ENCODE assay signal across 14 cellular contexts in the genomic region with DNA sequence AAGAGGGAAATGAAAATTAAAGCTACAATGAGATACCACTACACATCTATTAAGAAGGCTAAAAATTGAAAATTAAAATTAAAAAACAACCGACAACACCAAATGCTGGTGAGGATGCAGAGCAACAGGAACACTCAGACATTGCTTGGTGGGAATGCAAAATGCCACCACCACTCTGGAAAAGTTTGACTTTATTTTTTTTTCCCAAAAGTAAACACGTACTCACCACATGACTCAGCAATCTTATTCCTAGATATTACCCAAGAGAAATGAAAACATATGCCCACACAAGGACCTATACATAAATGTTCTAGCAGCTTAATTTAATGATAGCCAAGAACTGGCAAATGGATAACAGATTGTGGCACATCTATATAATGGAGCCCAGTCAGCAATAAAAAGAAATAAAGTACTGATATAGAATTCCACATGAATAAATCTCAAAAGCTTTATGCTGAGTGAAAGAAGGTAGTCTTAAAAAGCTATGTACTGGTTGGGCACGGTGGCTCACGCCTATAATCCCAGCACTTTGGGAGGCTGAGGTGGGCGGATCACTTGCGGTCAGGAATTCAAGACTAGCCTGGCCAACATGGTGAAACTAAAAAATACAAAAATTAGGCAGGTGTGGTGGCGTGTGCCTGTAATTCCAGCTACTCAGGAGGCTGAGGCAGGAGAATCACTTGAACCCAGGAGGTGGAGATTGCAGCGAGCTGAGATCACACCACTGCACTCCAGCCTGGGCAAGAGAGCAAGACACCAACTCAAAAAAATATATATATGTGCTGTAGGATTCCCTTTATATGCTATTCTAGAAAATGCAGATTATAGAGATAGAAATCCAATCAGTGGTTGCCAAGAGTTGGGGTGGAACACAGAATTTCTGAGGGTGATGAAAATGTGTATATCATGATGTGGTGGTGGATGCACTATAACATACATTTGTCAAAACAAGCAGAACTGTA. TPM values are rescaled to one million over a fixed set of nuclear protein-coding genes. Genes with fewer than 3 reads are reported as not detected.
DNase-seq lines count a peak whose midpoint lies in the region; ATAC-seq, FAIRE-seq and TF ChIP-seq lines count a peak whose summit lies in the region.
"Had no signal": no experiment of that assay in that cellular context is flagged by ENCODE, and none has a peak within 500 bp of the region (broad histone marks: within the 10 kb centered on the region; RNA-seq: fewer than 3 reads in every experiment).

No MANE protein-coding gene starts in this region.

- in situ Hi-C loops in HepG2 (cut with HindIII; ENCODE audit: extremely low pct_ligation_motif_present, low pct_unique_long_range_greater_than_20kb), result no loop called here

- no peak for TF ChIP-seq CTCF in HepG2 (CRISPR knock-in tag; IDR thresholded peaks at IDR 0.05)
- no peak for TF ChIP-seq CTCF in right lobe of liver (IDR thresholded peaks at IDR 0.05)
- no peak for TF ChIP-seq CTCF in hepatocyte (IDR thresholded peaks at IDR 0.05; ENCODE audit: poor library complexity)

- peak in 1 of 2 experiments; percentile 88; a peak in 2 of 4 replicates for TF ChIP-seq EP300 in HepG2 (IDR thresholded peaks at IDR 0.05; ENCODE audit: low read depth in 2 of 2, low read length in 2 of 2)
- TF ChIP-seq EP300 in HepG2 (CRISPR knock-in tag; IDR thresholded peaks at IDR 0.05; ENCODE audit: borderline replicate concordance), result no peak

- H4K20me1 ChIP-seq in HepG2 (ENCODE audit: insufficient read depth, low read length) (no peaks in the 10 kb centered on the region), hepatocyte (ENCODE audit: insufficient read depth, poor library complexity, severe bottlenecking) (no peaks in the 10 kb centered on the region)

- DNase-seq in HepG2 (ENCODE audit: low spot score) (peak; percentile 73), right lobe of liver (no peak), adipocyte (ENCODE audit: low read depth) (peak; percentile 82), hepatocyte (ENCODE audit: low spot score) (peak; percentile 3), NCI-H1694 treated with DMSO at 0.1 percent for 48 hours (lab: John Stamatoyannopoulos, UW) (no peak), NCI-H82 (lab: John Stamatoyannopoulos, UW) (no peak), ureter (ENCODE audit: low spot score) (no peak), NCI-H2227 (lab: John Stamatoyannopoulos, UW; ENCODE audit: unreplicated experiment) (no peak)
- DNase-seq: activated CD8-positive, alpha-beta memory T cell treated with anti-CD3 and anti-CD28 coated beads for 24 hours; anterior cingulate cortex; lower lobe of right lung; NCI-H524 treated with DMSO at 0.1 percent for 48 hours had no signal

- H3K27me3 ChIP-seq in HepG2 (ENCODE audit: control insufficient read depth in 1 of 2, insufficient read depth in 2 of 2, low read length in 2 of 2) (no peaks in the 10 kb centered on the region), right lobe of liver (no peaks in the 10 kb centered on the region), adipocyte (replicated peaks; ENCODE audit: control insufficient read depth, insufficient read depth, low read length) (peaks cover 7% of the 10 kb centered on the region), hepatocyte (no peaks in the 10 kb centered on the region)

- H3K79me2 ChIP-seq in HepG2 (ENCODE audit: insufficient read depth, low read length) (peaks cover 17% of the 10 kb centered on the region), hepatocyte (no peaks in the 10 kb centered on the region)

- H3K4me3 ChIP-seq in HepG2 (replicated peaks in 1 of 3; ENCODE audit: insufficient read depth in 1 of 3, low read depth in 2 of 3, low read length in 3 of 3) (peak overlapping the region in 1 of 3 experiments; percentile 0; a peak in 1 of 6 replicates), right lobe of liver (no peak overlapping the region), adipocyte (ENCODE audit: low read length) (no peak overlapping the region), hepatocyte (no peak overlapping the region)
- H3K4me3 ChIP-seq: lower lobe of right lung, skin epidermis had no signal

- H3K36me3 ChIP-seq in HepG2 (replicated peaks in 1 of 2; ENCODE audit: control insufficient read depth in 1 of 2, insufficient read depth in 2 of 2, low read length in 2 of 2) (no peaks in the 10 kb centered on the region), right lobe of liver (no peaks in the 10 kb centered on the region), adipocyte (ENCODE audit: control insufficient read depth, insufficient read depth, low read length, severe bottlenecking) (no peaks in the 10 kb centered on the region), hepatocyte (replicated peaks; ENCODE audit: insufficient read depth, low read depth) (no peaks in the 10 kb centered on the region)
- H3K36me3 ChIP-seq: lower lobe of right lung had no signal

- H3K4me1 ChIP-seq in HepG2 (ENCODE audit: insufficient read depth, low read length) (peaks cover 96% of the 10 kb centered on the region), right lobe of liver (peaks cover 0 to 72% (median 30%) of the 10 kb centered on the region in 4 donors), adipocyte (ENCODE audit: control insufficient read depth, insufficient read depth, low read length) (peaks cover 48% of the 10 kb centered on the region), hepatocyte (ENCODE audit: insufficient read depth) (peaks cover 29% of the 10 kb centered on the region)

- H3K9me3 ChIP-seq in HepG2 (ENCODE audit: low read length), result 0 out of 2 replicates have a peak, but pooled peaks cover 5% of the 10 kb centered on the region
- no peaks in the 10 kb centered on the region for H3K9me3 ChIP-seq in right lobe of liver
- no peaks in the 10 kb centered on the region for H3K9me3 ChIP-seq in adipocyte (ENCODE audit: control insufficient read depth, low read length)
- H3K9me3 ChIP-seq in hepatocyte (ENCODE audit: low read depth), result peaks cover 6% of the 10 kb centered on the region
- H3K9me3 ChIP-seq: lower lobe of right lung had no signal

- 70% methylated on average over 8 of the region's 8 CpGs for WGBS in HepG2 (ENCODE audit: low lambda C conversion rate)
- WGBS in right lobe of liver (ENCODE audit: insufficient coverage, low coverage, low lambda C conversion rate, missing lambda C conversion rate), result 76% methylated on average over 8 of the region's 8 CpGs
- WGBS in hepatocyte (ENCODE audit: low lambda C conversion rate, missing lambda C conversion rate), result 86% methylated on average over 8 of the region's 8 CpGs

- no TSS peak for BruUV-seq in HepG2 (replicated peaks; lab: Mats Ljungman, UMichigan)

- peak overlapping the region; percentile 83 for H3K4me2 ChIP-seq in HepG2 (ENCODE audit: low read depth, low read length)
- H3K4me2 ChIP-seq in hepatocyte, result no peak overlapping the region

- CTCF ChIA-PET in HepG2 (lab: Yijun Ruan, JAX; ENCODE audit: low intra/inter-chr PET ratio, low total read pairs), result no interaction called here

- H3K9me2 ChIP-seq in hepatocyte (replicated peaks; ENCODE audit: insufficient read depth), result no peaks in the 10 kb centered on the region

- peak overlapping the region; percentile 96 for H3K27ac ChIP-seq in HepG2 (ENCODE audit: extremely low read length, insufficient read depth, low read length)
- H3K27ac ChIP-seq in right lobe of liver, result peak overlapping the region in 1 of 3 donors; percentile 93
- no peak overlapping the region for H3K27ac ChIP-seq in hepatocyte
- H3K27ac ChIP-seq: lower lobe of right lung had no signal

- ATAC-seq in HepG2 (no peak), right lobe of liver (no peak)
- ATAC-seq: lower lobe of right lung had no signal

- FAIRE-seq in HepG2 (lab: Jason Lieb, UNC), result peak; percentile 40

- POLR2A ChIA-PET in HepG2 (lab: Yijun Ruan, JAX), result interaction anchor here (0.8 to 8.1 kb wide), 8 partner anchors 12 to 113 kb away, joined by 3 to 229 read pairs (median 6); a partner anchor contains a TSS

- TF ChIP-seq RAD21 in HepG2 (CRISPR knock-in tag; IDR thresholded peaks at IDR 0.05), result no peak

- intact Hi-C loops in HepG2 (cut with micrococcal nuclease; ENCODE audit: unreplicated experiment), result no loop called here
- intact Hi-C loops in right lobe of liver (cut with DNase I), result no loop called here

- H2AFZ ChIP-seq in HepG2 (ENCODE audit: low read length) (no peak overlapping the region), hepatocyte (no peak overlapping the region)

- TF ChIP-seq POLR2A in HepG2 (IDR thresholded peaks at IDR 0.05; ENCODE audit: insufficient read depth in 1 of 2, low read depth in 2 of 2, low read length in 2 of 2) (no peak), right lobe of liver (IDR thresholded peaks at IDR 0.05) (no peak)

- peak overlapping the region; percentile 60 for H3K9ac ChIP-seq in HepG2 (ENCODE audit: insufficient read depth, low read depth, low read length)
- H3K9ac ChIP-seq in adipocyte (ENCODE audit: low read length), result no peak overlapping the region

RNA-seq across cellular contexts. Expression of a gene that starts 4.2 kb away (rescaled TPM):
- total RNA-seq in HepG2 (2016; rRNA removed; fragmentation: Illumina TruSeq; extraction: Trizol) (52.1 and 134 TPM in 2 replicates), right lobe of liver (100 to 1,000 TPM; 224 to 447 (median 319) TPM), hepatocyte (42.6 and 62.3 TPM in 2 replicates), ureter (not detected)
- total RNA-seq in HepG2 (2016; cell fraction: cytosol; rRNA removed; fragmentation: Illumina TruSeq; extraction: Trizol; ENCODE audit: low read depth), result 19.2 and 23.2 TPM in 2 replicates
- total RNA-seq in HepG2 (2016; cell fraction: insoluble cytoplasmic fraction; rRNA removed; fragmentation: Illumina TruSeq; extraction: Trizol), result 49.9 and 134 TPM in 2 replicates
- total RNA-seq in HepG2 (2016; cell fraction: membrane; rRNA removed; fragmentation: Illumina TruSeq; extraction: Trizol), result 37.4 and 38.6 TPM in 2 replicates
- 166 and 178 TPM in 2 replicates for total RNA-seq in HepG2 (2016; cell fraction: nucleus; rRNA removed; fragmentation: Illumina TruSeq; extraction: Trizol)
- polyA plus RNA-seq in HepG2 (2011; rRNA removed) (185 and 266 TPM in 2 replicates), hepatocyte (48.9 and 70.2 TPM in 2 replicates)
- polyA plus RNA-seq in HepG2 (2011; cell fraction: cytosol; rRNA removed), result 113 and 166 TPM in 2 replicates
- 1,267 and 1,304 TPM in 2 replicates for polyA plus RNA-seq in HepG2 (2011; cell fraction: nucleus; rRNA removed)
- polyA plus RNA-seq in HepG2 (2012), result 232 and 321 TPM in 2 replicates
- polyA plus RNA-seq in HepG2 (2016; cell fraction: cytosol; fragmentation: Illumina TruSeq; extraction: Trizol; ENCODE audit: low read depth), result 17.2 and 19.9 TPM in 2 replicates
- polyA plus RNA-seq in HepG2 (2016; cell fraction: insoluble cytoplasmic fraction; fragmentation: Illumina TruSeq; extraction: Trizol; ENCODE audit: low read depth), result 48.9 and 49.8 TPM in 2 replicates
- polyA plus RNA-seq in HepG2 (2016; cell fraction: membrane; fragmentation: Illumina TruSeq; extraction: Trizol; ENCODE audit: low read depth), result 22.9 and 24.9 TPM in 2 replicates
- 354 and 380 TPM in 2 replicates for polyA plus RNA-seq in HepG2 (2016; cell fraction: nucleus; fragmentation: Illumina TruSeq; extraction: Trizol; ENCODE audit: insufficient read depth, low read depth)
- 241 TPM in 1 of 2 replicates, not detected in the other for polyA minus RNA-seq in HepG2 (2011; rRNA and poly(A)+ RNA removed; ENCODE audit: low replicate concordance)
- polyA minus RNA-seq in HepG2 (2011; cell fraction: cytosol; rRNA and poly(A)+ RNA removed), result 64.7 and 65.5 TPM in 2 replicates
- polyA minus RNA-seq in HepG2 (2011; cell fraction: nucleus; rRNA and poly(A)+ RNA removed), result 172 and 188 TPM in 2 replicates
- total RNA-seq: glomerular endothelial cell, lower lobe of right lung had no signal

RNA-seq across cellular contexts. Expression of a gene that starts 26.3 kb away (rescaled TPM):
- total RNA-seq in HepG2 (2016; rRNA removed; fragmentation: Illumina TruSeq; extraction: Trizol) (37.2 and 56.1 TPM in 2 replicates), right lobe of liver (10 to 100 TPM; 28.6 to 45.1 (median 39.8) TPM), hepatocyte (42.9 and 52.5 TPM in 2 replicates), ureter (73.2 TPM)
- 12.9 and 13.4 TPM in 2 replicates for total RNA-seq in HepG2 (2016; cell fraction: cytosol; rRNA removed; fragmentation: Illumina TruSeq; extraction: Trizol; ENCODE audit: low read depth)
- total RNA-seq in HepG2 (2016; cell fraction: insoluble cytoplasmic fraction; rRNA removed; fragmentation: Illumina TruSeq; extraction: Trizol), result 35.8 and 54.1 TPM in 2 replicates
- 28.2 and 32.6 TPM in 2 replicates for total RNA-seq in HepG2 (2016; cell fraction: membrane; rRNA removed; fragmentation: Illumina TruSeq; extraction: Trizol)
- 37.4 and 42.1 TPM in 2 replicates for total RNA-seq in HepG2 (2016; cell fraction: nucleus; rRNA removed; fragmentation: Illumina TruSeq; extraction: Trizol)
- polyA plus RNA-seq in HepG2 (2011; rRNA removed) (11.2 and 12.2 TPM in 2 replicates), hepatocyte (28.5 and 35.7 TPM in 2 replicates)
- 5.1 and 7.6 TPM in 2 replicates for polyA plus RNA-seq in HepG2 (2011; cell fraction: cytosol; rRNA removed)
- 18.1 and 21.8 TPM in 2 replicates for polyA plus RNA-seq in HepG2 (2011; cell fraction: nucleus; rRNA removed)
- polyA plus RNA-seq in HepG2 (2012), result 11.5 and 11.7 TPM in 2 replicates
- 0.44 and 0.68 TPM in 2 replicates for polyA plus RNA-seq in HepG2 (2016; cell fraction: cytosol; fragmentation: Illumina TruSeq; extraction: Trizol; ENCODE audit: low read depth)
- polyA plus RNA-seq in HepG2 (2016; cell fraction: insoluble cytoplasmic fraction; fragmentation: Illumina TruSeq; extraction: Trizol; ENCODE audit: low read depth), result 14.1 and 15.7 TPM in 2 replicates
- polyA plus RNA-seq in HepG2 (2016; cell fraction: membrane; fragmentation: Illumina TruSeq; extraction: Trizol; ENCODE audit: low read depth), result 3.3 and 3.5 TPM in 2 replicates
- polyA plus RNA-seq in HepG2 (2016; cell fraction: nucleus; fragmentation: Illumina TruSeq; extraction: Trizol; ENCODE audit: insufficient read depth, low read depth), result 28.7 and 30.7 TPM in 2 replicates
- polyA minus RNA-seq in HepG2 (2011; rRNA and poly(A)+ RNA removed; ENCODE audit: low replicate concordance), result 20.5 and 26.7 TPM in 2 replicates
- polyA minus RNA-seq in HepG2 (2011; cell fraction: cytosol; rRNA and poly(A)+ RNA removed), result 43.5 and 45.0 TPM in 2 replicates
- polyA minus RNA-seq in HepG2 (2011; cell fraction: nucleus; rRNA and poly(A)+ RNA removed), result 46.0 and 46.6 TPM in 2 replicates

Comparison
In these comparisons a context has a peak if more than half of its experiments do, and no peak if none do; other contexts are left out.
1. DNase-seq: peak in HepG2 (single experiment), adipocyte (single experiment) and hepatocyte (single experiment); none in right lobe of liver (0 of 3), NCI-H1694 treated with DMSO at 0.1 percent for 48 hours (single experiment), NCI-H82 (single experiment), ureter (single experiment) and NCI-H2227 (single experiment).
2. RNA of a gene that starts 4.2 kb away (total RNA-seq): 224 to 447 TPM in right lobe of liver, 19.2 to 178 TPM in HepG2 and 42.6 to 62.3 TPM in hepatocyte; not detected in ureter (single experiment); every median in the first group is over 10 times any median in the second.